ENCODE assay signal across 9 cellular contexts in genomic region chr1:207335695-207336363, GRCh38. TPM values are rescaled to one million over a fixed set of nuclear protein-coding genes. Genes with fewer than 3 reads are reported as not detected.
DNase-seq lines count a peak whose midpoint lies in the region; ATAC-seq and TF ChIP-seq lines count a peak whose summit lies in the region.
"Had no signal": no experiment of that assay in that cellular context is flagged by ENCODE, and none has a peak within 500 bp of the region (broad histone marks: within the 10 kb centered on the region; RNA-seq: fewer than 3 reads in every experiment).

No MANE protein-coding gene starts in this region.

- H3K9me3 ChIP-seq in OCI-LY3 (ENCODE audit: insufficient read depth, low read length) (peaks cover 23% of the 10 kb centered on the region), heart right ventricle (peaks cover 0 to 17% (median 0%) of the 10 kb centered on the region in 11 donors)

- H3K4me3 ChIP-seq in OCI-LY3 (ENCODE audit: low read length) (peak overlapping the region; percentile 43), heart right ventricle (no peak overlapping the region)

- H3K4me1 ChIP-seq in OCI-LY3 (ENCODE audit: low read length) (peaks cover 51% of the 10 kb centered on the region), heart right ventricle (peaks cover 0 to 36% (median 0%) of the 10 kb centered on the region in 9 donors)

- H3K9ac ChIP-seq in OCI-LY3 (ENCODE audit: low read length): peak overlapping the region; percentile 29

- no peaks in the 10 kb centered on the region for H3K79me2 ChIP-seq in OCI-LY3 (ENCODE audit: low read length)

- 73 to 82% methylated on average over 6 of the region's 6 CpGs for WGBS in heart right ventricle, 2 donors

- ATAC-seq in HG02840 (IDR thresholded peaks at IDR 0.05; ENCODE audit: low FRiP score, unreplicated experiment): peak; percentile 60
- ATAC-seq in heart right ventricle: peak in 7 of 8 donors; percentile 30 to 82 (median 46)

- intact Hi-C loops in heart right ventricle (cut with DNase I): loop anchor here in 1 of 10 donors (10.0 kb wide), 1 partner anchor 251 kb away; the partner anchor contains the start of gene C4BPB

- H2AFZ ChIP-seq in OCI-LY3 (ENCODE audit: low read depth, low read length): no peak overlapping the region; the same call in 1 of the 2 replicates

- peak; percentile 61 for DNase-seq in activated effector memory CD4-positive, alpha-beta T cell treated with anti-CD3 and anti-CD28 coated beads, Interleukin-2, amount 50 U/mL, for 16 hours
- DNase-seq in activated effector memory CD4-positive, alpha-beta T cell treated with Interleukin-2 at 50 U/mL for 16 hours: no peak
- DNase-seq in heart right ventricle (no peak), SK-N-DZ (ENCODE audit: low spot score) (no peak), SHP77 treated with DMSO at 0.1 percent for 48 hours (lab: John Stamatoyannopoulos, UW) (no peak), NCI-H1105 (lab: John Stamatoyannopoulos, UW) (no peak)

- no peaks in the 10 kb centered on the region for H4K20me1 ChIP-seq in OCI-LY3 (ENCODE audit: insufficient read depth, low read length)

- peaks cover 51% of the 10 kb centered on the region for H3K36me3 ChIP-seq in OCI-LY3 (replicated peaks; ENCODE audit: low read depth, low read length)
- H3K36me3 ChIP-seq in heart right ventricle: peaks cover 0 to 99% (median 40%) of the 10 kb centered on the region in 9 donors

- peak overlapping the region; percentile 68 for H3K4me2 ChIP-seq in OCI-LY3 (ENCODE audit: low read length)

- TF ChIP-seq CTCF in OCI-LY3 (IDR thresholded peaks at IDR 0.05; ENCODE audit: low read depth, low read length): peak; percentile 35
- peak in 1 of 9 donors; percentile 15 for TF ChIP-seq CTCF in heart right ventricle (IDR thresholded peaks at IDR 0.05)

- H3K27ac ChIP-seq in OCI-LY3 (ENCODE audit: low read length): peak overlapping the region; percentile 83
- H3K27ac ChIP-seq in heart right ventricle: peak overlapping the region in 2 of 10 donors; percentile 6 to 83
- H3K27ac ChIP-seq: C4-2B had no signal

- no peaks in the 10 kb centered on the region for H3K27me3 ChIP-seq in OCI-LY3 (ENCODE audit: low read depth, low read length)
- H3K27me3 ChIP-seq in heart right ventricle: no peaks in the 10 kb centered on the region

RNA-seq across cellular contexts. Expression of gene CD55, which starts 14.4 kb away (rescaled TPM):
- 100 to 1,000 TPM in 3 of 10 donors, 10 to 100 TPM in 7; 69.5 to 132 (median 81.4) TPM for total RNA-seq in heart right ventricle
- polyA plus RNA-seq in heart right ventricle: 10 to 100 TPM; 25.3 to 90.6 TPM
- 9.5 and 11.4 TPM in 2 replicates for polyA plus RNA-seq in SK-N-DZ (2014; cell fraction: cytosol; rRNA removed)
- polyA plus RNA-seq in SK-N-DZ (2014; cell fraction: nucleus; rRNA removed): 5.6 and 5.9 TPM in 2 replicates
